ENCODE assay signal across 8 cellular contexts in the genomic region with DNA sequence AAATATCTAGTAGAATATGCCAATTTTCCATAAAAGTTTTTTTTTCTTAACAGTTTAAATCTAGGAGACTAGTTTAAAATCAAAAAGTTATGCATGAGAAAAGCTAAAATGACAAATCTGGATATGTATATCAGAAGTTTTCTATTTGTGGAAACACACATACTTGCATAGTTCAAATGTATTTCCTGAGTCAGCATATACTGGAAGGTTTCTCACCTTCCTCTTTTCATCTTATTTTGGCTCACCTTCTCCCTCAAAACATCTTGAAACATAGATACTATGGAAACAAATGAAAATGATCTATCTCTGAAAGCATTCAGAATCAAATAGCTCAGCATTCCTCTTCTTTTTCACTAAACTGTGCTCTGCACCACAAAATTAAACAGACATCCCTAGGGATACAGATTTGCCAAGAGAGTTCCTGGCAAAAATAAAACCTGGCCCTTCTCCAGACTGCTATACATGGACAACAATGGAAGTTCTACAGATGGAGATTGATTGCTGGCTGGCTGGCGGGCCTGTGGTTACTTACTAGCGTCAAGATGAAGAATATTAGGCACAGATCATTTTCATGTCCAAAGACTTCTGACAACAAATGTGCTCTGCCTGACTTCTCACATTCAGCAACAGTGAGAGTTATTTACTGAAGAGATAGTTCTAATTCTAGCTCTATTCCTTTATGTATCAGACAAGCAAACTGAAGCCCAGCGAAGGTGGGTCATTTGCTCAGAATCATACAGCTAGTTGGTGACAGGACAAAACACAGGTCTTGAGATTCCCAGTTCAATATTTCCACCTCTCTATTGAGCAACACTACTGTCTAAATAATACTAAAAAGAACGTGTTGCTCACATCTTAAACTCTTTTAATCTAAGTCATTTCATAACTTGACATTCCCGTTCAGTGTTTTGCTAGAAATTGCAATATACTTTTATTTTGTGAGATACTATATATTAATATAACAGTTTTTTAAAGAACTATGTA. TPM values are rescaled to one million over a fixed set of nuclear protein-coding genes. Genes with fewer than 3 reads are reported as not detected.
DNase-seq lines count a peak whose midpoint lies in the region; ATAC-seq, FAIRE-seq and TF ChIP-seq lines count a peak whose summit lies in the region.

No MANE protein-coding gene starts in this region.

- H3K79me1 ChIP-seq in H1 (ENCODE audit: low read depth, low read length) = no peaks in the 10 kb centered on the region

- no peak overlapping the region for H2AFZ ChIP-seq in H1 (ENCODE audit: low read length)

- H3K9me3 ChIP-seq in H1 (ENCODE audit: insufficient read depth in 2 of 2, low read depth in 1 of 2, low read length in 1 of 2) = no peaks in the 10 kb centered on the region
- no peaks in the 10 kb centered on the region for H3K9me3 ChIP-seq in pancreas

- no peak overlapping the region for H3K14ac ChIP-seq in H1 (ENCODE audit: insufficient read length)

- no peak overlapping the region for H3K4ac ChIP-seq in H1 (replicated peaks; ENCODE audit: insufficient read length, low read depth, low read length)

- no peak overlapping the region for H4K91ac ChIP-seq in H1 (replicated peaks; ENCODE audit: insufficient read length, low read length)

- intact Hi-C loops in pancreas (cut with DNase I) = no loop called here

- FAIRE-seq in H1 (lab: Jason Lieb, UNC) (no peak), pancreas (lab: Jason Lieb, UNC) (peak; percentile 53)

- POLR2A ChIA-PET in H1 (lab: Charles Lee; ENCODE audit: partially characterized antibody) = interaction anchor here (1.4 kb wide), 1 partner anchor 97 kb away, joined by 3 read pairs; no protein-coding TSS in a partner anchor

- H3K4me1 ChIP-seq in H1 (replicated peaks in 1 of 4; ENCODE audit: control insufficient read depth in 3 of 4, insufficient read depth in 4 of 4, low read length in 3 of 4) (no peaks in the 10 kb centered on the region), pancreas (peaks cover 0 to 20% (median 14%) of the 10 kb centered on the region in 3 donors)

- no peak overlapping the region for H2AK5ac ChIP-seq in H1 (ENCODE audit: low read depth, low read length)

- ATAC-seq in pancreas (peak in 3 of 4 donors; percentile 34 to 54 (median 42)), HG02610 (IDR thresholded peaks at IDR 0.05; ENCODE audit: unreplicated experiment) (no peak), HG02588 (IDR thresholded peaks at IDR 0.05; ENCODE audit: unreplicated experiment) (no peak), GM19395 (IDR thresholded peaks at IDR 0.05; ENCODE audit: unreplicated experiment) (no peak)

- WGBS in H1 (ENCODE audit: extremely low coverage in 1 of 2, insufficient coverage in 1 of 2, insufficient read length in 1 of 2, insufficient replicate concordance in 2 of 2, low coverage in 1 of 2, low lambda C conversion rate in 2 of 2, missing lambda C conversion rate in 1 of 2), 2 experiments = 89% methylated on average over 5 of the region's 5 CpGs; no CpG with 5 or more reads in 1 of the 2 experiments
- WGBS in pancreas, 2 donors = 56 to 58% methylated on average over 5 of the region's 5 CpGs

- no peak overlapping the region for H2BK15ac ChIP-seq in H1 (ENCODE audit: low read length)

- no peak overlapping the region for H2BK5ac ChIP-seq in H1 (ENCODE audit: low read depth, low read length)

- H3K27ac ChIP-seq in H1 (ENCODE audit: low read depth, low read length) (no peak overlapping the region), pancreas (no peak overlapping the region)

- H3K36me3 ChIP-seq in H1 (ENCODE audit: control insufficient read depth in 2 of 4, insufficient read depth in 4 of 4, low read length in 3 of 4) = no peaks in the 10 kb centered on the region
- H3K36me3 ChIP-seq in pancreas = no peaks in the 10 kb centered on the region

- H3K4me2 ChIP-seq in H1 (ENCODE audit: insufficient read depth in 1 of 2, low read depth in 2 of 2, low read length in 2 of 2) = no peak overlapping the region

- H3K4me3 ChIP-seq in H1 (ENCODE audit: extremely low read depth in 1 of 4, insufficient read depth in 2 of 4, low read depth in 3 of 4, low read length in 4 of 4) = no peak overlapping the region
- no peak overlapping the region for H3K4me3 ChIP-seq in pancreas

- TF ChIP-seq EP300 in H1 (IDR thresholded peaks at IDR 0.05; ENCODE audit: borderline replicate concordance in 1 of 2, low read depth in 2 of 2, low read length in 2 of 2) = no peak

- CTCF ChIA-PET in H1 (lab: Charles Lee; ENCODE audit: partially characterized antibody) = interaction anchor here (1.0 to 1.1 kb wide), 2 partner anchors 9 to 33 kb away, joined by 3 read pairs; no protein-coding TSS in a partner anchor

- H3K27me3 ChIP-seq in H1 (replicated peaks in 1 of 4; ENCODE audit: control insufficient read depth in 3 of 4, extremely low read depth in 1 of 4, insufficient read depth in 3 of 4, low read length in 3 of 4) (no peaks in the 10 kb centered on the region), pancreas (no peaks in the 10 kb centered on the region)

- no peak for TF ChIP-seq CTCF in H1 (IDR thresholded peaks at IDR 0.05; ENCODE audit: control extremely low read depth in 1 of 3, insufficient read depth in 1 of 3, low read depth in 1 of 3, low read length in 3 of 3)
- no peak for TF ChIP-seq CTCF in pancreas (IDR thresholded peaks at IDR 0.05)

- H3K9ac ChIP-seq in H1 (replicated peaks in 1 of 4; ENCODE audit: extremely low read depth in 1 of 4, low read depth in 3 of 4, low read length in 3 of 4) = no peak overlapping the region

- no peak overlapping the region for H2BK20ac ChIP-seq in H1 (ENCODE audit: low read length)

- no peak overlapping the region for H3K18ac ChIP-seq in H1 (ENCODE audit: extremely low read depth, low read length)

- H4K20me1 ChIP-seq in H1 (replicated peaks in 1 of 2; ENCODE audit: control insufficient read depth in 1 of 2, insufficient read depth in 2 of 2, low read length in 2 of 2) = no peaks in the 10 kb centered on the region

- no peak overlapping the region for H4K8ac ChIP-seq in H1 (ENCODE audit: extremely low read depth, insufficient read depth, low read length)

- no peak for TF ChIP-seq RAD21 in H1 (IDR thresholded peaks at IDR 0.05 in 1 of 2, conservative IDR thresholded peaks at IDR 0.05 in 1 of 2; ENCODE audit: low read depth in 2 of 2, low read length in 2 of 2)

- DNase-seq in DMS 273 (lab: John Stamatoyannopoulos, UW; ENCODE audit: unreplicated experiment) = peak; percentile 83
- peak; percentile 84 for DNase-seq in NCI-H345 treated with DMSO at 0.1 percent for 48 hours (lab: John Stamatoyannopoulos, UW; ENCODE audit: unreplicated experiment)
- no peak for DNase-seq in H1 (ENCODE audit: low read depth in 1 of 2, low spot score in 2 of 2)
- peak in 2 of 6 donors; percentile 13 to 24 for DNase-seq in pancreas
- no peak for DNase-seq in stimulated activated CD4-positive, alpha-beta T cell treated with anti-CD3 and anti-CD28 coated beads, Interleukin-4, amount 100 ng/mL, for 1 hour

- H2BK12ac ChIP-seq in H1 (ENCODE audit: low read depth, low read length) = no peak overlapping the region

- no peaks in the 10 kb centered on the region for H3K79me2 ChIP-seq in H1 (ENCODE audit: control insufficient read depth in 1 of 2, insufficient read depth in 2 of 2, low read length in 2 of 2)

- no peak overlapping the region for H2BK120ac ChIP-seq in H1 (replicated peaks; ENCODE audit: low read depth, low read length)

- H3K23ac ChIP-seq in H1 (ENCODE audit: insufficient read length) = no peak overlapping the region

- H3K23me2 ChIP-seq in H1 (ENCODE audit: low read depth, low read length) = no peaks in the 10 kb centered on the region

- H4K5ac ChIP-seq in H1 (ENCODE audit: insufficient read length, low read depth, low read length) = no peak overlapping the region

- no peak for TF ChIP-seq POLR2A in H1 (IDR thresholded peaks at IDR 0.05; ENCODE audit: control extremely low read depth in 1 of 2, low read depth in 2 of 2, low read length in 2 of 2)

- no peak overlapping the region for H3K56ac ChIP-seq in H1 (replicated peaks; ENCODE audit: insufficient read length, low read depth, low read length)

TF ChIP-seq in H1, 55 proteins besides CTCF, POLR2A, EP300 and RAD21:
- TF ChIP-seq GTF2F1 (IDR thresholded peaks at IDR 0.05; ENCODE audit: borderline replicate concordance, low read depth, low read length) (no peak), EGR1 (IDR thresholded peaks at IDR 0.05; ENCODE audit: borderline replicate concordance, low read depth, low read length) (no peak), MAFK (IDR thresholded peaks at IDR 0.05; ENCODE audit: low read depth, low read length) (peak; percentile 81)

RNA-seq across cellular contexts. Expression of a gene that starts 26.6 kb away (rescaled TPM):
- 4.8 and 5.0 TPM in 2 replicates for total RNA-seq in H1 (2021; fragmentation: NEBNext Ultra II Directional; extraction: Animal tissue kit (Norgen Biotek cat#: 25700))
- polyA plus RNA-seq in H1 (2011; rRNA removed) (1.2 and 2.5 TPM in 2 replicates), pancreas (1 to 10 TPM in 1 of 2 donors, under 1 TPM in 1; 0.80 to 1.4 TPM)
- 2.9 TPM for polyA plus RNA-seq in H1 (2011; cell fraction: cytosol; rRNA removed)
- 0.56 TPM for polyA plus RNA-seq in H1 (2011; cell fraction: nucleus; rRNA removed)
- 3.6 to 5.2 TPM (median 4.4 TPM) in 4 replicates for polyA plus RNA-seq in H1 (2012, experiment 1 of 2)
- polyA plus RNA-seq in H1 (2012, experiment 2 of 2) = 0.60 TPM
- polyA plus RNA-seq in H1 (2013, experiment 1 of 2) = 5.1 TPM
- 7.2 TPM for polyA plus RNA-seq in H1 (2013, experiment 2 of 2)
- polyA minus RNA-seq in H1 (2011; rRNA and poly(A)+ RNA removed) = 2.7 and 3.1 TPM in 2 replicates
- 2.0 TPM for polyA minus RNA-seq in H1 (2011; cell fraction: cytosol; rRNA and poly(A)+ RNA removed)
- 2.1 TPM for polyA minus RNA-seq in H1 (2011; cell fraction: nucleus; rRNA and poly(A)+ RNA removed)
- total RNA-seq in pancreas = 1 to 10 TPM; 1.1 to 5.4 (median 2.5) TPM

Comparison
In these comparisons a context has a peak if more than half of its experiments do, and no peak if none do; other contexts are left out.
1. DNase-seq: peak in DMS 273 (single experiment) and NCI-H345 treated with DMSO at 0.1 percent for 48 hours (single experiment); none in H1 (0 of 2) and stimulated activated CD4-positive, alpha-beta T cell treated with anti-CD3 and anti-CD28 coated beads, Interleukin-4, amount 100 ng/mL, for 1 hour (single experiment).
2. ATAC-seq: peak in pancreas (3 of 4); none in HG02610 (single experiment), HG02588 (single experiment) and GM19395 (single experiment).